In the genomic region with DNA sequence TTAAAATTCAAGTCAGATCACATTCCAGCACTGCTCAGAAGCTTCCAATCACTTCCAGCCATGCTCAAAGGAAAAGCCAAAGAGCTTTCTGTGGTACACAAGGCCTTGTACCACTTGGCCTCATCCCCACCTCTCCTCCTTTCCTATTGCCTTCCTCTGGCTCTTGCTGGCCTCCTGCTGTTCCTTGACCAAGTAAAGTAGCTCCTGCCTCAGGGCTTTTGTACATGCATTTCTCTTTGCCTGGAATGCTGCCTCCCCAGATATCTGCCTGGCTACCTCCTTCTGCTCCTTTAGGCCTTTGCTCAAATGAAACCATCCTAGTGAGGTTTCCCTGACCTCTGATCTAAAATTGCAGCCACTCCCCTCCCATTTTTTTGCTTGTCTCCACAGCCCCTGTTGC, we compare ENCODE assay signal across 11 cellular contexts. TPM values are rescaled to one million over a fixed set of nuclear protein-coding genes. Genes with fewer than 3 reads are reported as not detected.
"Had no signal": no experiment of that assay in that cellular context is flagged by ENCODE, and none has a peak within 500 bp of the region (broad histone marks: within the 10 kb centered on the region; RNA-seq: fewer than 3 reads in every experiment).

No MANE protein-coding gene starts in this region.

- H3K27ac ChIP-seq: GM23248, HL-60 had no signal

- H3K36me3 ChIP-seq: HAP-1 had no signal

- DNase-seq: GM23248, GOT3, H7, HFFc6, IMR-90 had no signal

- ATAC-seq: HCT116, K562 had no signal

- H2AFZ ChIP-seq: GM23248 had no signal

- H3K4me1 ChIP-seq: HAP-1 had no signal

- H3K4me3 ChIP-seq: GM23248, HAP-1, K562 had no signal

- H3K9ac ChIP-seq: GM23248 had no signal

- H3K9me3 ChIP-seq: HAP-1 had no signal

RNA-seq across cellular contexts. Expression of a gene that starts 51.2 kb away (rescaled TPM):
- total RNA-seq: GM23248, H4, HFFc6, HT1080, IMR-90, K562 had no signal
- polyA plus RNA-seq: GM23248, IMR-90, K562 had no signal
